In genomic region chr12:113374823-113375428, GRCh38 we compare ENCODE assay signal across 16 cellular contexts. TPM values are rescaled to one million over a fixed set of nuclear protein-coding genes. Genes with fewer than 3 reads are reported as not detected.
DNase-seq lines count a peak whose midpoint lies in the region; TF ChIP-seq lines count a peak whose summit lies in the region.
"Had no signal": no experiment of that assay in that cellular context is flagged by ENCODE, and none has a peak within 500 bp of the region (broad histone marks: within the 10 kb centered on the region; RNA-seq: fewer than 3 reads in every experiment).

No MANE protein-coding gene starts in this region.

- H4K20me1 ChIP-seq in BLaER1: no peaks in the 10 kb centered on the region

- no peak overlapping the region for H3K4ac ChIP-seq in neuronal stem cell (ENCODE audit: low read length)

- no peak overlapping the region for H3K14ac ChIP-seq in neuronal stem cell (ENCODE audit: low read length)

- H3K27ac ChIP-seq in BLaER1: no peak overlapping the region
- H3K27ac ChIP-seq in HEK293 (ENCODE audit: extremely low read depth, low read depth, low read length): no peak overlapping the region
- H3K27ac ChIP-seq in neuronal stem cell (replicated peaks; ENCODE audit: low read length): no peak overlapping the region
- H3K27ac ChIP-seq: C4-2B had no signal

- POLR2A ChIA-PET in HEK293 (lab: Yijun Ruan, JAX): no interaction called here

- H2BK5ac ChIP-seq in neuronal stem cell (ENCODE audit: low read length): no peak overlapping the region

- H3K9ac ChIP-seq in BLaER1 (no peak overlapping the region), neuronal stem cell (ENCODE audit: low read depth, low read length, poor library complexity) (no peak overlapping the region)

- no peaks in the 10 kb centered on the region for H3K9me3 ChIP-seq in BLaER1
- no peaks in the 10 kb centered on the region for H3K9me3 ChIP-seq in HEK293 (ENCODE audit: control insufficient read depth, insufficient read depth, low read depth, low read length)
- peaks cover 0 to 2% of the 10 kb centered on the region in 2 donors for H3K9me3 ChIP-seq in neuronal stem cell (replicated peaks in 1 of 2; ENCODE audit: control insufficient read depth in 2 of 2, insufficient read depth in 1 of 2, low read depth in 1 of 2, low read length in 2 of 2)
- H3K9me3 ChIP-seq: BE2C had no signal

- peak overlapping the region; percentile 16 for H3K18ac ChIP-seq in neuronal stem cell (ENCODE audit: low read length)

- H3K79me1 ChIP-seq in neuronal stem cell (ENCODE audit: low read depth, low read length): peaks cover 3% of the 10 kb centered on the region

- H4K91ac ChIP-seq in neuronal stem cell (ENCODE audit: low read depth, low read length, poor library complexity): no peak overlapping the region

- CTCF ChIA-PET in HEK293 (lab: Yijun Ruan, JAX): interaction anchor here (0.5 to 3.7 kb wide), 2 partner anchors 50 to 377 kb away, joined by 3 to 12 read pairs; no protein-coding TSS in a partner anchor

- H3K27me3 ChIP-seq in BLaER1: no peaks in the 10 kb centered on the region
- no peaks in the 10 kb centered on the region for H3K27me3 ChIP-seq in neuronal stem cell (ENCODE audit: control insufficient read depth in 3 of 3, insufficient read depth in 3 of 3, low read depth in 1 of 3, low read length in 3 of 3)
- H3K27me3 ChIP-seq: BE2C had no signal

- H2BK12ac ChIP-seq in neuronal stem cell (ENCODE audit: low read length): no peak overlapping the region

- H3K36me3 ChIP-seq in BLaER1: peaks cover 28% of the 10 kb centered on the region; the same call in 1 of the 2 replicates
- peaks cover 8 to 45% of the 10 kb centered on the region in 2 experiments; a peak in 2 of 3 replicates for H3K36me3 ChIP-seq in HEK293 (ENCODE audit: control insufficient read depth in 2 of 2, insufficient read depth in 1 of 2, low read length in 2 of 2)
- H3K36me3 ChIP-seq in neuronal stem cell (replicated peaks in 1 of 2; ENCODE audit: control insufficient read depth in 2 of 2, insufficient read depth in 2 of 2, low read length in 2 of 2): peaks cover 11 to 57% of the 10 kb centered on the region in 2 donors

- peaks cover 28% of the 10 kb centered on the region for H3K4me1 ChIP-seq in BLaER1
- no peaks in the 10 kb centered on the region for H3K4me1 ChIP-seq in HEK293 (ENCODE audit: control insufficient read depth, insufficient read depth, low read length)
- H3K4me1 ChIP-seq in neuronal stem cell (ENCODE audit: control insufficient read depth in 2 of 2, insufficient read depth in 1 of 2, low read depth in 1 of 2, low read length in 2 of 2): no peaks in the 10 kb centered on the region
- H3K4me1 ChIP-seq: BE2C had no signal

- no peak overlapping the region for H4K8ac ChIP-seq in neuronal stem cell (ENCODE audit: low read depth, low read length)

- H2BK15ac ChIP-seq in neuronal stem cell (ENCODE audit: low read length): no peak overlapping the region

- DNase-seq in neuronal stem cell (ENCODE audit: low spot score) (no peak), putamen (ENCODE audit: low spot score) (no peak)
- DNase-seq in activated CD4-positive, CD25-positive, alpha-beta regulatory T cell treated with anti-CD3 and anti-CD28 coated beads, Interleukin-2, amount 50 U/mL, for 72 hours: no peak
- DNase-seq: BE2C; CD4-positive, alpha-beta memory T cell; DMS153; DMS79; GDM1; HCEC 1CT; HFFc6; KG1 had no signal

- H3K4me3 ChIP-seq in BLaER1: no peak overlapping the region
- no peak overlapping the region for H3K4me3 ChIP-seq in HEK293 (ENCODE audit: low read depth, low read length)
- no peak overlapping the region for H3K4me3 ChIP-seq in neuronal stem cell (ENCODE audit: low read length in 2 of 2)
- H3K4me3 ChIP-seq: GM23338 had no signal

- no peak overlapping the region for H2BK120ac ChIP-seq in neuronal stem cell (ENCODE audit: low read depth, low read length)

- no peak overlapping the region for H3K23ac ChIP-seq in neuronal stem cell (ENCODE audit: low read depth, low read length, poor library complexity)

- peak overlapping the region; percentile 57 for H3K4me2 ChIP-seq in BLaER1
- no peak overlapping the region for H3K4me2 ChIP-seq in neuronal stem cell (ENCODE audit: insufficient read depth, low read length, poor library complexity, severe bottlenecking)
- H3K4me2 ChIP-seq: GM23338 had no signal

- no peak overlapping the region for H2AK5ac ChIP-seq in neuronal stem cell (ENCODE audit: low read depth, low read length)

- no peak for TF ChIP-seq CTCF in HEK293 (tag by site-specific recombination; IDR thresholded peaks at IDR 0.05)

- H2AFZ ChIP-seq in neuronal stem cell (ENCODE audit: low read length): no peak overlapping the region
- H2AFZ ChIP-seq: GM23338 had no signal

- no CpG with 5 or more reads among the region's 4 CpGs for WGBS in neuronal stem cell (ENCODE audit: extremely low coverage in 2 of 2, insufficient read length in 2 of 2, insufficient replicate concordance in 1 of 2), 2 donors

TF ChIP-seq in HEK293, 187 proteins besides CTCF, POLR2A, EP300 and RAD21:
- TF ChIP-seq EGR2 (tag by site-specific recombination; IDR thresholded peaks at IDR 0.05; ENCODE audit: low read depth): peak; percentile 68
- TF ChIP-seq ZNF121 (tag by site-specific recombination; IDR thresholded peaks at IDR 0.05): peak; percentile 91
- TF ChIP-seq ZFHX2 (tag by site-specific recombination; conservative IDR thresholded peaks at IDR 0.05): peak; percentile 45
- TF ChIP-seq ZSCAN30 (tag by site-specific recombination; IDR thresholded peaks at IDR 0.05): no peak

RNA-seq across cellular contexts. Expression of gene PLBD2, which starts 16.5 kb away (rescaled TPM):
- 23.8 TPM for polyA plus RNA-seq in neuronal stem cell (2013, experiment 1 of 2)
- 24.2 TPM for polyA plus RNA-seq in neuronal stem cell (2013, experiment 2 of 2)

RNA-seq across cellular contexts. Expression of gene SDS, which starts 28.8 kb away (rescaled TPM):
- 0.08 TPM for polyA plus RNA-seq in neuronal stem cell (2013, experiment 1 of 2)
- 0.07 TPM for polyA plus RNA-seq in neuronal stem cell (2013, experiment 2 of 2)
- polyA plus RNA-seq: CD4-positive, alpha-beta memory T cell; IgD-negative memory B cell had no signal

RNA-seq across cellular contexts. Expression of gene SLC8B1, which starts 40.0 kb away (rescaled TPM):
- 3.1 TPM for polyA plus RNA-seq in neuronal stem cell (2013, experiment 1 of 2)
- 3.5 TPM for polyA plus RNA-seq in neuronal stem cell (2013, experiment 2 of 2)

RNA-seq across cellular contexts. Expression of gene SDSL, which starts 47.3 kb away (rescaled TPM):
- 1.0 TPM for polyA plus RNA-seq in neuronal stem cell (2013, experiment 1 of 2)
- 0.90 TPM for polyA plus RNA-seq in neuronal stem cell (2013, experiment 2 of 2)
- polyA plus RNA-seq: CD4-positive, alpha-beta memory T cell; GM23338 had no signal
